In genomic region chr12:57240069-57240921, GRCh38 we compare ENCODE assay signal across 1 cellular context.
A peak's percentile ranks its signal among the peaks of the same experiment; 100 is the strongest.
TF ChIP-seq lines count a peak whose summit lies in the region.

No MANE protein-coding gene starts in this region.

TF ChIP-seq in HepG2, 621 proteins besides CTCF, POLR2A, EP300 and RAD21 (continued from another document):
- no peak for TF ChIP-seq MAZ (IDR thresholded peaks at IDR 0.05; ENCODE audit: borderline replicate concordance, low read depth, low read length)
- no peak for TF ChIP-seq MAZ (CRISPR knock-in tag; IDR thresholded peaks at IDR 0.05; ENCODE audit: low read depth)
- no peak for TF ChIP-seq TARDBP (CRISPR knock-in tag; IDR thresholded peaks at IDR 0.05)
- no peak for TF ChIP-seq TBL1XR1 (IDR thresholded peaks at IDR 0.05; ENCODE audit: borderline replicate concordance, low read length, partially characterized antibody)
- no peak for TF ChIP-seq TOPORS (CRISPR knock-in tag; IDR thresholded peaks at IDR 0.05)
- no peak for TF ChIP-seq MTF1 (CRISPR knock-in tag; IDR thresholded peaks at IDR 0.05)
- TF ChIP-seq NR1H2 (CRISPR knock-in tag; IDR thresholded peaks at IDR 0.05; ENCODE audit: borderline replicate concordance, low read depth) = no peak
- TF ChIP-seq ARID4A (CRISPR knock-in tag; IDR thresholded peaks at IDR 0.05; ENCODE audit: borderline replicate concordance) = peak; percentile 56; the same call in 1 of the 2 replicates
- TF ChIP-seq ZNF484 (CRISPR knock-in tag; IDR thresholded peaks at IDR 0.05; ENCODE audit: borderline replicate concordance, low read depth) = no peak
- TF ChIP-seq ZNF800 (CRISPR knock-in tag; IDR thresholded peaks at IDR 0.05) = no peak
- TF ChIP-seq ZNF17 (CRISPR knock-in tag; IDR thresholded peaks at IDR 0.05) = no peak
- TF ChIP-seq STAG1 (CRISPR knock-in tag; IDR thresholded peaks at IDR 0.05) = no peak
- no peak for TF ChIP-seq HDAC6 (IDR thresholded peaks at IDR 0.05; ENCODE audit: low read depth, low read length)
- no peak for TF ChIP-seq SMYD3 (CRISPR knock-in tag; IDR thresholded peaks at IDR 0.05)
- TF ChIP-seq PHF8 (CRISPR knock-in tag; IDR thresholded peaks at IDR 0.05) = no peak
- TF ChIP-seq ZBTB33 (CRISPR knock-in tag; IDR thresholded peaks at IDR 0.05) = no peak
- no peak for TF ChIP-seq KLF15 (CRISPR knock-in tag; IDR thresholded peaks at IDR 0.05; ENCODE audit: borderline replicate concordance)
- no peak for TF ChIP-seq GTF3A (CRISPR knock-in tag; conservative IDR thresholded peaks at IDR 0.05)
- no peak for TF ChIP-seq TCF7L2 (IDR thresholded peaks at IDR 0.05; ENCODE audit: low read depth, low read length)
- TF ChIP-seq ZNF10 (CRISPR knock-in tag; IDR thresholded peaks at IDR 0.05; ENCODE audit: borderline replicate concordance, low read depth) = no peak
- TF ChIP-seq MBNL3 (CRISPR knock-in tag; conservative IDR thresholded peaks at IDR 0.05) = no peak
- TF ChIP-seq MXD3 (CRISPR knock-in tag; IDR thresholded peaks at IDR 0.05) = no peak
- no peak for TF ChIP-seq SMARCE1 (IDR thresholded peaks at IDR 0.05; ENCODE audit: borderline replicate concordance)
- no peak for TF ChIP-seq ZNF557 (CRISPR knock-in tag; IDR thresholded peaks at IDR 0.05)
- peak; percentile 1; the same call in 1 of the 2 replicates for TF ChIP-seq UBTF (CRISPR knock-in tag; IDR thresholded peaks at IDR 0.05)
- no peak for TF ChIP-seq ZNF660 (CRISPR knock-in tag; IDR thresholded peaks at IDR 0.05; ENCODE audit: borderline replicate concordance, low read depth)
- no peak for TF ChIP-seq ZNF510 (CRISPR knock-in tag; IDR thresholded peaks at IDR 0.05; ENCODE audit: low read depth)
- no peak for TF ChIP-seq FOXP1 (IDR thresholded peaks at IDR 0.05)
- no peak for TF ChIP-seq FOXP1 (CRISPR knock-in tag; IDR thresholded peaks at IDR 0.05)
- no peak for TF ChIP-seq ZSCAN9 (CRISPR knock-in tag; IDR thresholded peaks at IDR 0.05; ENCODE audit: borderline replicate concordance)
- TF ChIP-seq GATAD2A (CRISPR knock-in tag; IDR thresholded peaks at IDR 0.05) = no peak
- TF ChIP-seq REL (CRISPR knock-in tag; conservative IDR thresholded peaks at IDR 0.05) = no peak
- TF ChIP-seq ZNF101 (CRISPR knock-in tag; IDR thresholded peaks at IDR 0.05; ENCODE audit: borderline replicate concordance, low read depth) = no peak
- no peak for TF ChIP-seq SNAI1 (CRISPR knock-in tag; IDR thresholded peaks at IDR 0.05; ENCODE audit: borderline replicate concordance)
- no peak for TF ChIP-seq ATF7-NPFF (CRISPR knock-in tag; IDR thresholded peaks at IDR 0.05; ENCODE audit: low read depth)
- no peak for TF ChIP-seq ARHGAP35 (CRISPR knock-in tag; IDR thresholded peaks at IDR 0.05; ENCODE audit: borderline replicate concordance)
- no peak for TF ChIP-seq ZBTB25 (CRISPR knock-in tag; IDR thresholded peaks at IDR 0.05)
- no peak for TF ChIP-seq ELF4 (CRISPR knock-in tag; IDR thresholded peaks at IDR 0.05; ENCODE audit: borderline replicate concordance)
- TF ChIP-seq ZNF770 (CRISPR knock-in tag; IDR thresholded peaks at IDR 0.05) = no peak
- no peak for TF ChIP-seq ZNF562 (CRISPR knock-in tag; IDR thresholded peaks at IDR 0.05; ENCODE audit: borderline replicate concordance)
- TF ChIP-seq RFXAP (CRISPR knock-in tag; IDR thresholded peaks at IDR 0.05; ENCODE audit: borderline replicate concordance) = no peak
- TF ChIP-seq GZF1 (CRISPR knock-in tag; IDR thresholded peaks at IDR 0.05) = no peak
